In genomic region chr4:39977489-39978377, GRCh38 we compare ENCODE assay signal across 8 cellular contexts. TPM values are rescaled to one million over a fixed set of nuclear protein-coding genes. Genes with fewer than 3 reads are reported as not detected.
DNase-seq lines count a peak whose midpoint lies in the region; TF ChIP-seq lines count a peak whose summit lies in the region.

TSS of gene PDS5A (minus strand) at chr4:39977911. CDS start at chr4:39976577, 1,334 bp downstream.

- no peaks in the 10 kb centered on the region for H3K27me3 Mint-ChIP-seq in neural crest cell (ENCODE audit: low read depth)

- no peaks in the 10 kb centered on the region for H3K27me3 ChIP-seq in H7 (ENCODE audit: control insufficient read depth, insufficient read depth, low read length)
- peaks cover 8% of the 10 kb centered on the region for H3K27me3 ChIP-seq in Loucy (ENCODE audit: insufficient read depth, low read length, poor library complexity, severe bottlenecking)
- no peaks in the 10 kb centered on the region for H3K27me3 ChIP-seq in stomach smooth muscle (ENCODE audit: control insufficient read depth in 1 of 2, insufficient read depth in 2 of 2, low read length in 2 of 2)

- H3K4me3 ChIP-seq in H7 (ENCODE audit: insufficient read depth, low read depth, low read length) (peak within 1 kb of the TSS; percentile 92), Loucy (ENCODE audit: low read length, poor library complexity, severe bottlenecking) (peak within 1 kb of the TSS; percentile 73), stomach smooth muscle (ENCODE audit: low read length in 2 of 2) (peak within 1 kb of the TSS; percentile 83 to 84)

- TF ChIP-seq CTCF in Loucy (conservative IDR thresholded peaks at IDR 0.05; ENCODE audit: low read length) (peak; percentile 73), neural crest cell (conservative IDR thresholded peaks at IDR 0.05) (peak; percentile 81)

- H3K9me3 ChIP-seq in Loucy (ENCODE audit: insufficient read depth, low read depth, low read length) (no peaks in the 10 kb centered on the region), stomach smooth muscle (ENCODE audit: control insufficient read depth in 2 of 2, low read length in 2 of 2) (no peaks in the 10 kb centered on the region)

- H3F3A ChIP-seq in Loucy (ENCODE audit: low read depth): no peaks in the 10 kb centered on the region

- H3K4me2 ChIP-seq in Loucy (ENCODE audit: low read depth, low read length, poor library complexity, severe bottlenecking): peak within 1 kb of the TSS; percentile 99

- H2AFZ ChIP-seq in Loucy (ENCODE audit: low read length): peak within 1 kb of the TSS; percentile 100

- H3K4me3 Mint-ChIP-seq in neural crest cell: peak within 1 kb of the TSS; percentile 92

- H3K4me1 ChIP-seq in Loucy (ENCODE audit: insufficient read depth, low read length, poor library complexity, severe bottlenecking) (peaks cover 22% of the 10 kb centered on the region), stomach smooth muscle (ENCODE audit: control insufficient read depth, insufficient read depth, low read length) (peaks cover 13% of the 10 kb centered on the region)

- H3K27ac ChIP-seq in stomach smooth muscle (ENCODE audit: low read length): peak within 1 kb of the TSS; percentile 83

- H3K9me2 ChIP-seq in Loucy (replicated peaks; ENCODE audit: low read depth, low read length): no peaks in the 10 kb centered on the region

- H3K36me3 ChIP-seq in H7 (replicated peaks; ENCODE audit: control insufficient read depth, insufficient read depth, low read length): peaks cover 7% of the 10 kb centered on the region
- peaks cover 5% of the 10 kb centered on the region; the same call in 1 of the 2 replicates for H3K36me3 ChIP-seq in Loucy (ENCODE audit: insufficient read depth, low read length)
- peaks cover 10 to 11% of the 10 kb centered on the region in 2 donors for H3K36me3 ChIP-seq in stomach smooth muscle (ENCODE audit: control insufficient read depth in 2 of 2, insufficient read depth in 2 of 2, low read length in 2 of 2)

- peak within 1 kb of the TSS; percentile 98 for H3K27ac Mint-ChIP-seq in neural crest cell (ENCODE audit: unreplicated experiment)

- peaks cover 18% of the 10 kb centered on the region for H3K36me3 Mint-ChIP-seq in neural crest cell (ENCODE audit: low read depth)

- H3K9ac ChIP-seq in Loucy (ENCODE audit: low read depth, low read length, poor library complexity, severe bottlenecking) (peak within 1 kb of the TSS; percentile 98), stomach smooth muscle (ENCODE audit: low read length in 2 of 2) (peak within 1 kb of the TSS; percentile 86 to 94)

- DNase-seq in ELR (ENCODE audit: low read depth) (peak; percentile 91), H7 (peak; percentile 99), SHP77 (lab: John Stamatoyannopoulos, UW) (peak; percentile 60 to 72), fibroblast of the conjunctiva (ENCODE audit: low read depth) (peak; percentile 71), neural crest cell (ENCODE audit: low read depth, low spot score) (peak; percentile 84)
- peak; percentile 97 for DNase-seq in activated effector memory CD4-positive, alpha-beta T cell treated with anti-CD3 and anti-CD28 coated beads, Interleukin-2, amount 50 U/mL, for 16 hours

- H4K20me1 ChIP-seq in Loucy (ENCODE audit: insufficient read depth, low read length, poor library complexity, severe bottlenecking): peaks cover 40% of the 10 kb centered on the region

- peaks cover 47% of the 10 kb centered on the region for H3K79me2 ChIP-seq in Loucy (ENCODE audit: insufficient read depth, low read length)

- H3K4me1 Mint-ChIP-seq in neural crest cell: peaks cover 30% of the 10 kb centered on the region

- no peaks in the 10 kb centered on the region for H3K9me3 Mint-ChIP-seq in neural crest cell

RNA-seq across cellular contexts. Expression of gene PDS5A, which starts in this region (rescaled TPM):
- 37.1 and 48.6 TPM in 2 replicates for total RNA-seq in H7 (2014; rRNA removed; shearing (Covaris generic))
- total RNA-seq in neural crest cell: 82.1 and 83.1 TPM in 2 replicates

Comparison
In these comparisons a context has a peak if more than half of its experiments do, and no peak if none do; other contexts are left out.
1. Peak in every context shown above with its lines: DNase-seq, H3K4me3 ChIP-seq and H3K27ac ChIP-seq.